20 cellular contexts compared by ENCODE assay signal in genomic region chr4:55381502-55381901, GRCh38. TPM values are rescaled to one million over a fixed set of nuclear protein-coding genes. Genes with fewer than 3 reads are reported as not detected.
DNase-seq lines count a peak whose midpoint lies in the region; ATAC-seq, FAIRE-seq and TF ChIP-seq lines count a peak whose summit lies in the region.
"Had no signal": no experiment of that assay in that cellular context is flagged by ENCODE, and none has a peak within 500 bp of the region (broad histone marks: within the 10 kb centered on the region; RNA-seq: fewer than 3 reads in every experiment).

No MANE protein-coding gene starts in this region.

- no peak overlapping the region for H4K5ac ChIP-seq in mesendoderm (ENCODE audit: low read length)

- BruUV-seq in HepG2 (replicated peaks; lab: Mats Ljungman, UMichigan), result no TSS peak

- TF ChIP-seq POLR2A in HepG2 (IDR thresholded peaks at IDR 0.05; ENCODE audit: insufficient read depth in 1 of 2, low read depth in 2 of 2, low read length in 2 of 2) (no peak), right lobe of liver (IDR thresholded peaks at IDR 0.05) (no peak)

- H4K20me1 ChIP-seq in HepG2 (ENCODE audit: insufficient read depth, low read length) (no peaks in the 10 kb centered on the region), Karpas-422 (ENCODE audit: insufficient read depth, low read depth, low read length) (no peaks in the 10 kb centered on the region)

- H3K4ac ChIP-seq in mesendoderm (ENCODE audit: low read depth, low read length), result no peak overlapping the region

- H3K56ac ChIP-seq in mesendoderm (ENCODE audit: low read length), result peak overlapping the region; percentile 18

- H3K9me3 ChIP-seq in HepG2 (ENCODE audit: low read length) (no peaks in the 10 kb centered on the region), right lobe of liver (no peaks in the 10 kb centered on the region), Karpas-422 (ENCODE audit: low read length) (no peaks in the 10 kb centered on the region)
- H3K9me3 ChIP-seq: BE2C had no signal

- H3K4me1 ChIP-seq in HepG2 (ENCODE audit: insufficient read depth, low read length) (peaks cover 36% of the 10 kb centered on the region), right lobe of liver (no peaks in the 10 kb centered on the region), mesendoderm (ENCODE audit: control insufficient read depth, low read depth, low read length) (no peaks in the 10 kb centered on the region), Karpas-422 (ENCODE audit: low read length) (no peaks in the 10 kb centered on the region)

- TF ChIP-seq EP300 in HepG2 (IDR thresholded peaks at IDR 0.05; ENCODE audit: low read depth in 2 of 2, low read length in 2 of 2) (no peak), HepG2 (CRISPR knock-in tag; IDR thresholded peaks at IDR 0.05; ENCODE audit: borderline replicate concordance) (no peak)

- CTCF ChIA-PET in HepG2 (lab: Yijun Ruan, JAX; ENCODE audit: low intra/inter-chr PET ratio, low total read pairs), result no interaction called here

- H2AK5ac ChIP-seq in mesendoderm (ENCODE audit: low read length), result no peak overlapping the region

- H3K4me3 ChIP-seq in HepG2 (replicated peaks in 1 of 3; ENCODE audit: insufficient read depth in 1 of 3, low read depth in 2 of 3, low read length in 3 of 3) (no peak overlapping the region), right lobe of liver (no peak overlapping the region), mesendoderm (ENCODE audit: low read length) (no peak overlapping the region), Karpas-422 (ENCODE audit: low read length) (no peak overlapping the region)

- no peaks in the 10 kb centered on the region for H3K27me3 ChIP-seq in HepG2 (ENCODE audit: control insufficient read depth in 1 of 2, insufficient read depth in 2 of 2, low read length in 2 of 2)
- no peaks in the 10 kb centered on the region for H3K27me3 ChIP-seq in right lobe of liver
- H3K27me3 ChIP-seq in mesendoderm (ENCODE audit: insufficient read depth, low read length, poor library complexity), result no peaks in the 10 kb centered on the region
- H3K27me3 ChIP-seq in Karpas-422 (ENCODE audit: low read length), result no peaks in the 10 kb centered on the region
- H3K27me3 ChIP-seq: BE2C had no signal

- H3K9ac ChIP-seq in HepG2 (ENCODE audit: insufficient read depth, low read depth, low read length), result no peak overlapping the region
- no peak overlapping the region for H3K9ac ChIP-seq in mesendoderm (ENCODE audit: low read length)
- no peak overlapping the region for H3K9ac ChIP-seq in Karpas-422 (ENCODE audit: low read length)

- no peak for FAIRE-seq in HepG2 (lab: Jason Lieb, UNC)
- FAIRE-seq: D721Med, GM12892, H54, HTR-8/SVneo had no signal

- no peak for TF ChIP-seq CTCF in HepG2 (CRISPR knock-in tag; IDR thresholded peaks at IDR 0.05)
- TF ChIP-seq CTCF in right lobe of liver (IDR thresholded peaks at IDR 0.05), result no peak

- TF ChIP-seq RAD21 in HepG2 (CRISPR knock-in tag; IDR thresholded peaks at IDR 0.05), result no peak

- WGBS in HepG2 (ENCODE audit: low lambda C conversion rate), result 38% methylated on average over 6 of the region's 7 CpGs
- 76% methylated on average over 5 of the region's 7 CpGs for WGBS in right lobe of liver (ENCODE audit: insufficient coverage, low coverage, low lambda C conversion rate, missing lambda C conversion rate)
- no CpG with 5 or more reads among the region's 7 CpGs for WGBS in mesendoderm (ENCODE audit: extremely low coverage, insufficient coverage, low lambda C conversion rate)

- no peaks in the 10 kb centered on the region for H3K9me2 ChIP-seq in Karpas-422 (replicated peaks; ENCODE audit: insufficient read depth, low read length)

- H4K8ac ChIP-seq in mesendoderm (ENCODE audit: low read depth, low read length), result no peak overlapping the region

- H2BK5ac ChIP-seq in mesendoderm (ENCODE audit: low read length), result no peak overlapping the region

- in situ Hi-C loops in HepG2 (cut with HindIII; ENCODE audit: extremely low pct_ligation_motif_present, low pct_unique_long_range_greater_than_20kb), result loop anchor here (25.0 kb wide), 1 partner anchor 481 kb away; the partner anchor contains the start of gene EXOC1

- no peak for DNase-seq in HepG2 (ENCODE audit: low spot score)
- no peak for DNase-seq in right lobe of liver
- no peak for DNase-seq in mesendoderm
- DNase-seq in Karpas-422, result no peak
- no peak for DNase-seq in NCI-H1417 (lab: John Stamatoyannopoulos, UW)
- DNase-seq: BE2C; CD8-positive, alpha-beta T cell; COR-L47; DMS153; DMS79 treated with DMSO at 0.1 percent for 48 hours; EL had no signal

- H3K23ac ChIP-seq in mesendoderm (ENCODE audit: low read length), result peak overlapping the region; percentile 6

- H3K4me2 ChIP-seq in HepG2 (ENCODE audit: low read depth, low read length) (peak overlapping the region; percentile 35; the same call in 1 of the 2 replicates), mesendoderm (ENCODE audit: low read length) (no peak overlapping the region), Karpas-422 (ENCODE audit: low read depth, low read length, poor library complexity, severe bottlenecking) (no peak overlapping the region)

- peak; percentile 85 for ATAC-seq in HepG2
- ATAC-seq in right lobe of liver, result no peak
- no peak for ATAC-seq in GM21390 (IDR thresholded peaks at IDR 0.05; ENCODE audit: unreplicated experiment)
- ATAC-seq: CD8-positive, alpha-beta T cell; HCT116 had no signal

- peak overlapping the region; percentile 1 for H2AFZ ChIP-seq in HepG2 (ENCODE audit: low read length)
- H2AFZ ChIP-seq in Karpas-422 (ENCODE audit: low read length), result no peak overlapping the region

- POLR2A ChIA-PET in HepG2 (lab: Yijun Ruan, JAX), result no interaction called here

- intact Hi-C loops in HepG2 (cut with micrococcal nuclease; ENCODE audit: unreplicated experiment) (no loop called here), right lobe of liver (cut with DNase I) (no loop called here)

- H3K79me1 ChIP-seq in mesendoderm (ENCODE audit: low read length), result no peaks in the 10 kb centered on the region

- H3K36me3 ChIP-seq in HepG2 (replicated peaks in 1 of 2; ENCODE audit: control insufficient read depth in 1 of 2, insufficient read depth in 2 of 2, low read length in 2 of 2) (no peaks in the 10 kb centered on the region), right lobe of liver (no peaks in the 10 kb centered on the region), mesendoderm (ENCODE audit: control insufficient read depth, insufficient read depth, low read length) (no peaks in the 10 kb centered on the region), Karpas-422 (ENCODE audit: insufficient read depth, low read length) (no peaks in the 10 kb centered on the region)
- H3K36me3 ChIP-seq: BE2C had no signal

- no peak overlapping the region for H2BK120ac ChIP-seq in mesendoderm (ENCODE audit: low read depth, low read length)

- H3K18ac ChIP-seq in mesendoderm (ENCODE audit: low read length), result no peak overlapping the region

- H3K79me2 ChIP-seq in HepG2 (ENCODE audit: insufficient read depth, low read length), result no peaks in the 10 kb centered on the region
- no peaks in the 10 kb centered on the region for H3K79me2 ChIP-seq in mesendoderm (ENCODE audit: control insufficient read depth, insufficient read depth, low read length)
- no peaks in the 10 kb centered on the region for H3K79me2 ChIP-seq in Karpas-422 (ENCODE audit: low read length)

- H2BK15ac ChIP-seq in mesendoderm (replicated peaks; ENCODE audit: low read depth), result no peak overlapping the region

- H3K27ac ChIP-seq in HepG2 (ENCODE audit: extremely low read length, insufficient read depth, low read length), result no peak overlapping the region
- no peak overlapping the region for H3K27ac ChIP-seq in right lobe of liver
- peak overlapping the region; percentile 32 for H3K27ac ChIP-seq in angular gyrus (ENCODE audit: low read depth, low read length)
- no peak overlapping the region for H3K27ac ChIP-seq in mesendoderm (ENCODE audit: low read depth, low read length)
- H3K27ac ChIP-seq in temporal lobe (ENCODE audit: low read depth, low read length), result peak overlapping the region; percentile 45
- no peak overlapping the region for H3K27ac ChIP-seq in Karpas-422 (ENCODE audit: low read length)
- H3K27ac ChIP-seq: C4-2B had no signal

RNA-seq across cellular contexts. Expression of gene TMEM165, which starts 14.3 kb away (rescaled TPM):
- 32.0 and 54.6 TPM in 2 replicates for total RNA-seq in HepG2 (2016; rRNA removed; fragmentation: Illumina TruSeq; extraction: Trizol)
- 49.0 and 49.6 TPM in 2 replicates for total RNA-seq in HepG2 (2016; cell fraction: cytosol; rRNA removed; fragmentation: Illumina TruSeq; extraction: Trizol; ENCODE audit: low read depth)
- 31.3 and 54.4 TPM in 2 replicates for total RNA-seq in HepG2 (2016; cell fraction: insoluble cytoplasmic fraction; rRNA removed; fragmentation: Illumina TruSeq; extraction: Trizol)
- 41.0 and 41.4 TPM in 2 replicates for total RNA-seq in HepG2 (2016; cell fraction: membrane; rRNA removed; fragmentation: Illumina TruSeq; extraction: Trizol)
- total RNA-seq in HepG2 (2016; cell fraction: nucleus; rRNA removed; fragmentation: Illumina TruSeq; extraction: Trizol), result 69.6 and 76.4 TPM in 2 replicates
- polyA plus RNA-seq in HepG2 (2011; rRNA removed), result 82.0 and 103 TPM in 2 replicates
- 36.3 and 40.4 TPM in 2 replicates for polyA plus RNA-seq in HepG2 (2011; cell fraction: cytosol; rRNA removed)
- 57.5 and 61.2 TPM in 2 replicates for polyA plus RNA-seq in HepG2 (2011; cell fraction: nucleus; rRNA removed)
- 27.9 and 35.8 TPM in 2 replicates for polyA plus RNA-seq in HepG2 (2012)
- 17.4 and 21.2 TPM in 2 replicates for polyA plus RNA-seq in HepG2 (2016; cell fraction: cytosol; fragmentation: Illumina TruSeq; extraction: Trizol; ENCODE audit: low read depth)
- 36.0 and 38.8 TPM in 2 replicates for polyA plus RNA-seq in HepG2 (2016; cell fraction: insoluble cytoplasmic fraction; fragmentation: Illumina TruSeq; extraction: Trizol; ENCODE audit: low read depth)
- polyA plus RNA-seq in HepG2 (2016; cell fraction: membrane; fragmentation: Illumina TruSeq; extraction: Trizol; ENCODE audit: low read depth), result 27.2 and 31.4 TPM in 2 replicates
- polyA plus RNA-seq in HepG2 (2016; cell fraction: nucleus; fragmentation: Illumina TruSeq; extraction: Trizol; ENCODE audit: insufficient read depth, low read depth), result 108 and 117 TPM in 2 replicates
- polyA minus RNA-seq in HepG2 (2011; rRNA and poly(A)+ RNA removed; ENCODE audit: low replicate concordance), result 170 and 281 TPM in 2 replicates
- polyA minus RNA-seq in HepG2 (2011; cell fraction: cytosol; rRNA and poly(A)+ RNA removed), result 36.6 and 41.3 TPM in 2 replicates
- polyA minus RNA-seq in HepG2 (2011; cell fraction: nucleus; rRNA and poly(A)+ RNA removed), result 125 and 131 TPM in 2 replicates
- total RNA-seq in right lobe of liver, result 10 to 100 TPM; 13.3 to 53.0 (median 23.0) TPM
- 56.3 TPM for polyA plus RNA-seq in mesendoderm (2013, experiment 1 of 2)
- 55.1 TPM for polyA plus RNA-seq in mesendoderm (2013, experiment 2 of 2)
- 59.7 TPM for total RNA-seq in temporal lobe
- total RNA-seq in Karpas-422 (2014; rRNA removed; shearing (Covaris generic); ENCODE audit: low replicate concordance), result 118 and 165 TPM in 2 replicates

RNA-seq across cellular contexts. Expression of gene SRD5A3, which starts 35.5 kb away (rescaled TPM):
- total RNA-seq in HepG2 (2016; rRNA removed; fragmentation: Illumina TruSeq; extraction: Trizol) (12.8 and 18.4 TPM in 2 replicates), right lobe of liver (10 to 100 TPM in 3 of 6 experiments, 1 to 10 TPM in 3; 7.7 to 13.9 (median 9.9) TPM), temporal lobe (6.1 TPM)
- total RNA-seq in HepG2 (2016; cell fraction: cytosol; rRNA removed; fragmentation: Illumina TruSeq; extraction: Trizol; ENCODE audit: low read depth), result 10.3 and 14.8 TPM in 2 replicates
- total RNA-seq in HepG2 (2016; cell fraction: insoluble cytoplasmic fraction; rRNA removed; fragmentation: Illumina TruSeq; extraction: Trizol), result 12.5 and 16.5 TPM in 2 replicates
- total RNA-seq in HepG2 (2016; cell fraction: membrane; rRNA removed; fragmentation: Illumina TruSeq; extraction: Trizol), result 22.0 and 24.7 TPM in 2 replicates
- 12.7 and 14.2 TPM in 2 replicates for total RNA-seq in HepG2 (2016; cell fraction: nucleus; rRNA removed; fragmentation: Illumina TruSeq; extraction: Trizol)
- polyA plus RNA-seq in HepG2 (2011; rRNA removed), result 7.4 and 12.4 TPM in 2 replicates
- 5.5 and 8.9 TPM in 2 replicates for polyA plus RNA-seq in HepG2 (2011; cell fraction: cytosol; rRNA removed)
- 0.87 and 1.7 TPM in 2 replicates for polyA plus RNA-seq in HepG2 (2011; cell fraction: nucleus; rRNA removed)
- 8.3 and 13.3 TPM in 2 replicates for polyA plus RNA-seq in HepG2 (2012)
- polyA plus RNA-seq in HepG2 (2016; cell fraction: cytosol; fragmentation: Illumina TruSeq; extraction: Trizol; ENCODE audit: low read depth), result 30.1 and 32.4 TPM in 2 replicates
- 17.4 and 17.6 TPM in 2 replicates for polyA plus RNA-seq in HepG2 (2016; cell fraction: insoluble cytoplasmic fraction; fragmentation: Illumina TruSeq; extraction: Trizol; ENCODE audit: low read depth)
- polyA plus RNA-seq in HepG2 (2016; cell fraction: membrane; fragmentation: Illumina TruSeq; extraction: Trizol; ENCODE audit: low read depth), result 26.9 and 30.1 TPM in 2 replicates
- 26.6 and 27.3 TPM in 2 replicates for polyA plus RNA-seq in HepG2 (2016; cell fraction: nucleus; fragmentation: Illumina TruSeq; extraction: Trizol; ENCODE audit: insufficient read depth, low read depth)
- polyA minus RNA-seq in HepG2 (2011; rRNA and poly(A)+ RNA removed; ENCODE audit: low replicate concordance), result 14.9 and 24.8 TPM in 2 replicates
- polyA minus RNA-seq in HepG2 (2011; cell fraction: cytosol; rRNA and poly(A)+ RNA removed), result 4.6 and 5.1 TPM in 2 replicates
- polyA minus RNA-seq in HepG2 (2011; cell fraction: nucleus; rRNA and poly(A)+ RNA removed), result 1.3 and 2.1 TPM in 2 replicates
- 23.8 TPM for polyA plus RNA-seq in mesendoderm (2013, experiment 1 of 2)
- 24.5 TPM for polyA plus RNA-seq in mesendoderm (2013, experiment 2 of 2)
- total RNA-seq in Karpas-422 (2014; rRNA removed; shearing (Covaris generic); ENCODE audit: low replicate concordance), result 15.6 and 25.7 TPM in 2 replicates

Comparison
In these comparisons a context has a peak if more than half of its experiments do, and no peak if none do; other contexts are left out.
1. H3K27ac ChIP-seq: peak in angular gyrus (single experiment) and temporal lobe (single experiment); none in HepG2 (single experiment), right lobe of liver (0 of 3), mesendoderm (single experiment) and Karpas-422 (single experiment).